ENCODE assay signal across 23 cellular contexts in genomic region chr6:157346371-157346770, GRCh38.
"Had no signal": no experiment of that assay in that cellular context is flagged by ENCODE, and none has a peak within 500 bp of the region (broad histone marks: within the 10 kb centered on the region; RNA-seq: fewer than 3 reads in every experiment).

No MANE protein-coding gene starts in this region.

- H3K4me2 ChIP-seq: PC-9 had no signal

- H3K4me1 ChIP-seq: adrenal gland had no signal

- H3K4me3 ChIP-seq: adrenal gland, PC-9 had no signal

- H3K4me3 Mint-ChIP-seq: activated CD8-positive, alpha-beta T cell treated with anti-CD3 and anti-CD28 coated beads for 36 hours; activated naive CD4-positive, alpha-beta T cell treated with anti-CD3 and anti-CD28 coated beads, Interleukin-2, amount 10 ng/mL, durations not matched to agents 7 days and 5 days; activated naive CD8-positive, alpha-beta T cell treated with anti-CD3 and anti-CD28 coated beads for 36 hours; activated T-cell treated with anti-CD3 and anti-CD28 coated beads, Interleukin-2, amount 50 U/mL, for 72 hours; T-helper 1 cell treated with Interleukin-12 subunit alpha and Interleukin-12 subunit beta and Interleukin-4 antibody, amounts not matched to agents 30 μg/mL and 1 μg/mL, for 36 hours had no signal

- DNase-seq: activated CD4-positive, alpha-beta T cell treated with anti-CD3 and anti-CD28 coated beads for 4 hours; activated CD8-positive, alpha-beta memory T cell treated with anti-CD3 and anti-CD28 coated beads, Interleukin-2, amount 50 U/mL, for 4 hours; activated CD8-positive, alpha-beta T cell treated with anti-CD3 and anti-CD28 coated beads for 36 hours; activated gamma-delta T cell treated with Interleukin-2 at 50 U/mL for 16 hours; activated naive CD4-positive, alpha-beta T cell treated with anti-CD3 and anti-CD28 coated beads, Interleukin-2, amount 10 ng/mL, durations not matched to agents 7 days and 5 days; activated naive CD8-positive, alpha-beta T cell treated with anti-CD3 and anti-CD28 coated beads for 36 hours; activated T-cell treated with anti-CD3 and anti-CD28 coated beads, Interleukin-2, amount 50 U/mL, for 72 hours; adrenal gland; anterior cingulate cortex; cerebellar nuclear complex; Karpas-422; NCI-H1105 treated with DMSO at 0.1 percent for 48 hours; NCI-H1436 treated with DMSO at 0.1 percent for 48 hours; NCI-H187; NCI-H2081; NCI-H345; NCI-H510A; NCI-H526 treated with DMSO at 0.1 percent for 48 hours; NK-92 treated with Interleukin-12 subunit alpha and Interleukin-12 subunit beta, amount 100 ng/mL, for 24 hours; PC-9 had no signal

- H3K36me3 Mint-ChIP-seq: activated naive CD4-positive, alpha-beta T cell treated with anti-CD3 and anti-CD28 coated beads, Interleukin-2, amount 10 ng/mL, durations not matched to agents 7 days and 5 days; activated naive CD8-positive, alpha-beta T cell treated with anti-CD3 and anti-CD28 coated beads for 36 hours had no signal

- ATAC-seq: activated CD4-positive, CD25-positive, alpha-beta regulatory T cell treated with anti-CD3 and anti-CD28 coated beads, Interleukin-2, amount 50 U/mL, for 24 hours; activated CD8-positive, alpha-beta T cell treated with anti-CD3 and anti-CD28 coated beads for 36 hours; activated T-cell treated with anti-CD3 and anti-CD28 coated beads, Interleukin-2, amount 50 U/mL, for 72 hours had no signal

- H3K27me3 ChIP-seq: adrenal gland had no signal

- H3K27ac ChIP-seq: adrenal gland, PC-9 had no signal

- H3K9me3 ChIP-seq: adrenal gland had no signal

- H3K27ac Mint-ChIP-seq: activated CD8-positive, alpha-beta T cell treated with anti-CD3 and anti-CD28 coated beads for 36 hours; activated naive CD4-positive, alpha-beta T cell treated with anti-CD3 and anti-CD28 coated beads, Interleukin-2, amount 10 ng/mL, durations not matched to agents 7 days and 5 days; activated naive CD8-positive, alpha-beta T cell treated with anti-CD3 and anti-CD28 coated beads for 36 hours; activated T-cell treated with anti-CD3 and anti-CD28 coated beads, Interleukin-2, amount 50 U/mL, for 72 hours; activated T-helper 2 cell treated with anti-CD3 and anti-CD28 coated beads, Interferon-gamma antibody, Interleukin-2, Interleukin-4, amounts not matched to agents 10 μg/mL and 5 μg/mL and 100 μg/mL, durations not matched to agents 14 hours and 24 hours and 36 hours; T-helper 1 cell treated with Interleukin-12 subunit alpha and Interleukin-12 subunit beta and Interleukin-4 antibody, amounts not matched to agents 30 μg/mL and 1 μg/mL, for 36 hours had no signal

- H3K9me3 Mint-ChIP-seq: activated CD8-positive, alpha-beta T cell treated with anti-CD3 and anti-CD28 coated beads for 36 hours; activated naive CD4-positive, alpha-beta T cell treated with anti-CD3 and anti-CD28 coated beads, Interleukin-2, amount 10 ng/mL, durations not matched to agents 7 days and 5 days; activated naive CD8-positive, alpha-beta T cell treated with anti-CD3 and anti-CD28 coated beads for 36 hours; activated T-helper 2 cell treated with anti-CD3 and anti-CD28 coated beads, Interferon-gamma antibody, Interleukin-2, Interleukin-4, amounts not matched to agents 10 μg/mL and 5 μg/mL and 100 μg/mL, durations not matched to agents 14 hours and 24 hours and 36 hours; T-helper 1 cell treated with Interleukin-12 subunit alpha and Interleukin-12 subunit beta and Interleukin-4 antibody, amounts not matched to agents 30 μg/mL and 1 μg/mL, for 36 hours had no signal

- H2AFZ ChIP-seq: PC-9 had no signal

- H3K4me1 Mint-ChIP-seq: activated naive CD4-positive, alpha-beta T cell treated with anti-CD3 and anti-CD28 coated beads, Interleukin-2, amount 10 ng/mL, durations not matched to agents 7 days and 5 days; activated naive CD8-positive, alpha-beta T cell treated with anti-CD3 and anti-CD28 coated beads for 36 hours had no signal

- H3K36me3 ChIP-seq: adrenal gland had no signal
